In genomic region chr3:111690242-111690641, GRCh38 we compare ENCODE assay signal across 10 cellular contexts. TPM values are rescaled to one million over a fixed set of nuclear protein-coding genes. Genes with fewer than 3 reads are reported as not detected.
A peak's percentile ranks its signal among the peaks of the same experiment; 100 is the strongest.
DNase-seq lines count a peak whose midpoint lies in the region; ATAC-seq and TF ChIP-seq lines count a peak whose summit lies in the region.
"Had no signal": no experiment of that assay in that cellular context is flagged by ENCODE, and none has a peak within 500 bp of the region (broad histone marks: within the 10 kb centered on the region; RNA-seq: fewer than 3 reads in every experiment).

No MANE protein-coding gene starts in this region.

- ATAC-seq in GM18520 (IDR thresholded peaks at IDR 0.05; ENCODE audit: unreplicated experiment) (peak; percentile 95), HCT116 (no peak)

- TF ChIP-seq CTCF in HCT116 (IDR thresholded peaks at IDR 0.05 in 2 of 3, conservative IDR thresholded peaks at IDR 0.05 in 1 of 3; ENCODE audit: borderline replicate concordance in 1 of 3, insufficient read depth in 1 of 3, low read depth in 2 of 3, low read length in 2 of 3), result no peak

- no peaks in the 10 kb centered on the region for H3K9me3 ChIP-seq in HCT116 (ENCODE audit: control insufficient read depth in 1 of 2, insufficient read depth in 1 of 2, low read depth in 1 of 2, low read length in 2 of 2)

- no peaks in the 10 kb centered on the region for H3K36me3 ChIP-seq in HCT116 (ENCODE audit: control insufficient read depth in 1 of 2, insufficient read depth in 2 of 2, low read length in 2 of 2)

- POLR2A ChIA-PET in HCT116 (lab: Charles Lee), result no interaction called here

- no peak overlapping the region for H3K9ac ChIP-seq in HCT116 (ENCODE audit: low read length)

- peaks cover 89% of the 10 kb centered on the region for H3K79me2 ChIP-seq in HCT116 (ENCODE audit: insufficient read depth, low read length)

- DNase-seq in HCT116 (ENCODE audit: low read depth, low spot score) (no peak), MV-4-11 (lab: John Stamatoyannopoulos, UW) (peak; percentile 15), iris pigment epithelial cell (ENCODE audit: low read depth) (peak; percentile 80), NCI-H774 (lab: John Stamatoyannopoulos, UW) (no peak), H4 (ENCODE audit: low spot score) (no peak), cardiac septum (ENCODE audit: low spot score) (no peak), middle frontal gyrus (ENCODE audit: extremely low spot score, low spot score) (no peak)
- DNase-seq: activated CD4-positive, alpha-beta T cell treated with anti-CD3 and anti-CD28 coated beads for 1 hour had no signal

- 0 out of 2 replicates have a peak overlapping the region, but pooled peaks have one; percentile 1 for H3K4me2 ChIP-seq in HCT116 (ENCODE audit: low read length)

- RAD21 ChIA-PET in HCT116 (lab: Charles Lee; ENCODE audit: low non-redundant PET in 1 of 2, low total read pairs in 2 of 2, uncharacterized antibody in 2 of 2, unreplicated experiment in 2 of 2), result interaction anchor here in 1 of 2 experiments (1.9 kb wide), 1 partner anchor 112 kb away, joined by 7 read pairs; no protein-coding TSS in a partner anchor

- no peaks in the 10 kb centered on the region for H3K9me2 ChIP-seq in HCT116 (ENCODE audit: insufficient read depth)

- no peak overlapping the region for H3K4me3 ChIP-seq in HCT116 (replicated peaks in 1 of 2; ENCODE audit: low read depth in 1 of 2, low read length in 2 of 2)

- no peaks in the 10 kb centered on the region for H3K27me3 ChIP-seq in HCT116 (ENCODE audit: insufficient read depth, low read length)

- no TSS peak for BruUV-seq in HCT116 (replicated peaks; lab: Mats Ljungman, UMichigan)

- no peak overlapping the region for H3K27ac ChIP-seq in HCT116 (ENCODE audit: low read depth, low read length)
- H3K27ac ChIP-seq: HL-60 had no signal

- TF ChIP-seq POLR2A in HCT116 (IDR thresholded peaks at IDR 0.05; ENCODE audit: borderline replicate concordance, extremely low read depth, insufficient read depth, insufficient read length), result no peak

- peaks cover 3 to 58% of the 10 kb centered on the region in 2 experiments for H3K4me1 ChIP-seq in HCT116 (ENCODE audit: control insufficient read depth in 1 of 2, insufficient read depth in 2 of 2, low read length in 2 of 2)

- TF ChIP-seq RAD21 in HCT116 (IDR thresholded peaks at IDR 0.05; ENCODE audit: low read depth), result no peak

- CTCF ChIA-PET in HCT116 (lab: Charles Lee), result interaction anchor here (1.7 to 4.8 kb wide), 3 partner anchors 9 to 112 kb away, joined by 5 to 43 read pairs (median 34); no protein-coding TSS in a partner anchor

- no peaks in the 10 kb centered on the region for H4K20me1 ChIP-seq in HCT116 (ENCODE audit: insufficient read depth)

- intact Hi-C loops in HCT116 (cut with micrococcal nuclease), result no loop called here
- intact Hi-C loops in cardiac septum (cut with DNase I), result no loop called here

- H2AFZ ChIP-seq in HCT116 (ENCODE audit: low read depth, low read length, poor library complexity, severe bottlenecking), result no peak overlapping the region

TF ChIP-seq in HCT116, 20 proteins besides CTCF, POLR2A, EP300 and RAD21:
- no peak for TF ChIP-seq SRF (IDR thresholded peaks at IDR 0.05; ENCODE audit: low read depth)
- TF ChIP-seq REST (IDR thresholded peaks at IDR 0.05; ENCODE audit: low read depth), result no peak
- TF ChIP-seq JUND (IDR thresholded peaks at IDR 0.05), result no peak

RNA-seq across cellular contexts. Expression of gene PLCXD2, which starts 15.8 kb away (rescaled TPM):
- total RNA-seq in HCT116 (2021; ENCODE audit: unreplicated experiment) (13.9 TPM), cardiac septum (2.2 TPM)
- polyA plus RNA-seq in HCT116 (2012), result 4.4 and 4.8 TPM in 2 replicates
- 0.46 and 2.0 TPM in 2 replicates for total RNA-seq in H4 (2014; rRNA removed; shearing (Covaris generic))

Comparison
In these comparisons a context has a peak if more than half of its experiments do, and no peak if none do; other contexts are left out.
1. DNase-seq: peak in MV-4-11 (single experiment) and iris pigment epithelial cell (single experiment); none in HCT116 (single experiment), NCI-H774 (single experiment), H4 (single experiment), cardiac septum (single experiment) and middle frontal gyrus (single experiment).